ENCODE assay signal across 8 cellular contexts in the genomic region with DNA sequence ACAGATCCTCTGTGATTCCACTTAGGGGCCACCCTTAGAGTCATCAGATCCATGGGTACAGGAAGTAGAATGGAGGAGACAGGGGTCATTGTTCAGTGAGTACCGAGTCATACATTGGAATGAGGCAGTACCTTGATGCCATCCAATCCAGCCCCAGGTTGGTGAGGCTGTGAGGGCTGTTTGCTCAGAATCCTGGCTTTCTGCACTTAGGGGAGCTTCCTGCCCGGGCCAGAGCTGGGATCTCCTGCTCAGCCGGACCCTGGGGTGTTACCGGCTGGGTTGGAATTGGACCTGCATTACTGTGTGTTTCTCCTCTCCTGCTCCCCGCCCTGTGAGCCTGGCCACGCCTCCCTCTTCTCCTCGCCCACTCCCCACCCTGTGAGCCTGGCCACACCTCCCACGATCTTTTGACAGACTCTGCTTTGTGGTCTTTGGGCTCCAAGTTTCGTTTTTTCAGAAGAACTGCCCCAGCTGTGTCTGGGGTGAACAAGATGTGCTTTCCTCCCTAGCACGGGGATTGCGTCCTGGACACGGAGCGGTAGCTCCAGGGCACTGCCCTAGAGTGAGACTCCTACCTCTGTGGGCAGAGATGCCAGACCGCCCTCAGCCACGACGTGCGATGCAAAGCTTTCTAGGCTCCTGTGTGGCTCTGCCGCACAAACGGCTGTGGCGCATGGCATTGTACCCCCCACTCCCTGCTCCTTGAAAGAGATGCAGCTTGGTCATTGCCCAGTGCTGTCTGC. TPM values are rescaled to one million over a fixed set of nuclear protein-coding genes. Genes with fewer than 3 reads are reported as not detected.
DNase-seq lines count a peak whose midpoint lies in the region; ATAC-seq, FAIRE-seq and TF ChIP-seq lines count a peak whose summit lies in the region.

No MANE protein-coding gene starts in this region.

- H3K4me3 ChIP-seq in muscle layer of duodenum (ENCODE audit: low read depth in 1 of 2, low read length in 2 of 2) = peak overlapping the region; percentile 42 to 45
- peak overlapping the region; percentile 23 for H3K4me3 ChIP-seq in suprapubic skin

- ATAC-seq in HG03060 (IDR thresholded peaks at IDR 0.05; ENCODE audit: low read depth, unreplicated experiment) = peak; percentile 37
- ATAC-seq in WTC11 = peak; percentile 28; the same call in 1 of the 2 replicates
- ATAC-seq in GM21619 (IDR thresholded peaks at IDR 0.05; ENCODE audit: unreplicated experiment) = no peak

- peaks cover 37% of the 10 kb centered on the region for H3K36me3 Mint-ChIP-seq in WTC11

- TF ChIP-seq CTCF in WTC11 (IDR thresholded peaks at IDR 0.05) (no peak), suprapubic skin (IDR thresholded peaks at IDR 0.05) (no peak)

- peaks cover 21 to 30% of the 10 kb centered on the region in 2 donors for H3K4me1 ChIP-seq in muscle layer of duodenum (ENCODE audit: control insufficient read depth in 1 of 2, insufficient read depth in 2 of 2, low read length in 2 of 2)
- H3K4me1 ChIP-seq in suprapubic skin = peaks cover 55% of the 10 kb centered on the region

- POLR2A ChIA-PET in WTC11 (lab: Charles Lee) = no interaction called here

- H3K27ac ChIP-seq in muscle layer of duodenum (ENCODE audit: low read length) = peak overlapping the region; percentile 93
- peak overlapping the region; percentile 88 for H3K27ac ChIP-seq in suprapubic skin

- H3K36me3 ChIP-seq in muscle layer of duodenum (ENCODE audit: control insufficient read depth in 1 of 2, insufficient read depth in 2 of 2, low read length in 2 of 2) = peaks cover 12 to 22% of the 10 kb centered on the region in 2 donors
- H3K36me3 ChIP-seq in suprapubic skin = peaks cover 22% of the 10 kb centered on the region

- peak; percentile 59 for DNase-seq in GM18507 (ENCODE audit: extremely low spot score, insufficient read length, low read depth)
- DNase-seq in WTC11 (ENCODE audit: low spot score) = no peak
- DNase-seq in central memory CD4-positive, alpha-beta T cell = peak; percentile 74
- DNase-seq in suprapubic skin (ENCODE audit: low spot score in 2 of 2) = no peak
- no peak for DNase-seq in urothelium cell line (ENCODE audit: low spot score)

- peak; percentile 97 for FAIRE-seq in GM18507 (lab: Jason Lieb, UNC)
- no peak for FAIRE-seq in urothelium cell line (lab: Jason Lieb, UNC)

- H3K9me3 ChIP-seq in muscle layer of duodenum (ENCODE audit: control insufficient read depth in 1 of 2, low read length in 2 of 2) (no peaks in the 10 kb centered on the region), suprapubic skin (no peaks in the 10 kb centered on the region)

- 0 out of 2 replicates have a peak overlapping the region, but pooled peaks have one; percentile 41 for H3K27ac Mint-ChIP-seq in WTC11

- H3K4me1 Mint-ChIP-seq in WTC11 = no peaks in the 10 kb centered on the region

- no peak for TF ChIP-seq EP300 in suprapubic skin (IDR thresholded peaks at IDR 0.05)

- no peaks in the 10 kb centered on the region for H3K27me3 Mint-ChIP-seq in WTC11 (ENCODE audit: low read depth)

- no peak overlapping the region for H3K4me3 Mint-ChIP-seq in WTC11

- CTCF ChIA-PET in WTC11 (lab: Charles Lee) = interaction anchor here (0.5 kb wide), 1 partner anchor 102 kb away, joined by 3 read pairs; no protein-coding TSS in a partner anchor

- WGBS in suprapubic skin = 9% methylated on average over 8 of the region's 20 CpGs

- no peak for TF ChIP-seq POLR2A in suprapubic skin (IDR thresholded peaks at IDR 0.05)

- H3K9me3 Mint-ChIP-seq in WTC11 = no peaks in the 10 kb centered on the region

- H3K27me3 ChIP-seq in muscle layer of duodenum (ENCODE audit: low read depth, low read length) (no peaks in the 10 kb centered on the region), suprapubic skin (no peaks in the 10 kb centered on the region)

TF ChIP-seq in WTC11, 78 proteins besides CTCF, POLR2A, EP300 and RAD21:
- TF ChIP-seq MLX (CRISPR knock-in tag; IDR thresholded peaks at IDR 0.05) (no peak), SOX15 (CRISPR knock-in tag; IDR thresholded peaks at IDR 0.05) (no peak), NFYB (CRISPR knock-in tag; conservative IDR thresholded peaks at IDR 0.05; ENCODE audit: low read depth) (no peak), GRHL2 (CRISPR knock-in tag; IDR thresholded peaks at IDR 0.05; ENCODE audit: insufficient replicate concordance, severe bottlenecking) (no peak), EMX1 (CRISPR knock-in tag; IDR thresholded peaks at IDR 0.05) (no peak), FOXP1 (CRISPR knock-in tag; IDR thresholded peaks at IDR 0.05; ENCODE audit: borderline replicate concordance) (no peak), ZNF263 (CRISPR knock-in tag; IDR thresholded peaks at IDR 0.05; ENCODE audit: low read depth) (no peak), NFATC4 (CRISPR knock-in tag; IDR thresholded peaks at IDR 0.05) (no peak), KAT7 (CRISPR knock-in tag; IDR thresholded peaks at IDR 0.05; ENCODE audit: borderline replicate concordance) (no peak), ZNF138 (CRISPR knock-in tag; conservative IDR thresholded peaks at IDR 0.05) (no peak)

RNA-seq across cellular contexts. Expression of gene TRAF2, which starts 15.4 kb away (rescaled TPM):
- 55.0 to 62.5 TPM (median 61.3 TPM) in 3 replicates for total RNA-seq in WTC11 (2021)
- 10 to 100 TPM in 2 of 4 donors, 1 to 10 TPM in 2; 8.6 to 16.1 (median 10.5) TPM for total RNA-seq in suprapubic skin

RNA-seq across cellular contexts. Expression of gene EDF1, which starts 35.6 kb away (rescaled TPM):
- total RNA-seq in WTC11 (2021) = 312 to 334 TPM (median 328 TPM) in 3 replicates
- 100 to 1,000 TPM; 236 to 328 (median 311) TPM for total RNA-seq in suprapubic skin

RNA-seq across cellular contexts. Expression of gene FBXW5, which starts 42.9 kb away (rescaled TPM):
- total RNA-seq in WTC11 (2021) (58.2 to 70.5 TPM (median 63.9 TPM) in 3 replicates), suprapubic skin (100 to 1,000 TPM; 101 to 166 (median 142) TPM)

RNA-seq across cellular contexts. Expression of gene C8G, which starts 43.4 kb away (rescaled TPM):
- total RNA-seq in WTC11 (2021) = 0.85 to 1.7 TPM (median 1.5 TPM) in 3 replicates
- total RNA-seq in suprapubic skin = 1 to 10 TPM in 1 of 4 donors, not detected in 3; 2.7 TPM

RNA-seq across cellular contexts. Expression of gene MAMDC4, which starts 49.5 kb away (rescaled TPM):
- 6.7 to 12.1 TPM (median 10.9 TPM) in 3 replicates for total RNA-seq in WTC11 (2021)
- total RNA-seq in suprapubic skin = 1 to 10 TPM; 1.3 to 3.9 (median 1.8) TPM

Comparison
In these comparisons a context has a peak if more than half of its experiments do, and no peak if none do; other contexts are left out.
1. DNase-seq: peak in GM18507 (single experiment) and central memory CD4-positive, alpha-beta T cell (single experiment); none in WTC11 (single experiment), suprapubic skin (0 of 2) and urothelium cell line (single experiment).